Comparison of ENCODE assay signal across 12 cellular contexts in genomic region chr9:33107762-33108161, GRCh38. TPM values are rescaled to one million over a fixed set of nuclear protein-coding genes. Genes with fewer than 3 reads are reported as not detected.
DNase-seq lines count a peak whose midpoint lies in the region; ATAC-seq and TF ChIP-seq lines count a peak whose summit lies in the region.
"Had no signal": no experiment of that assay in that cellular context is flagged by ENCODE, and none has a peak within 500 bp of the region (broad histone marks: within the 10 kb centered on the region; RNA-seq: fewer than 3 reads in every experiment).

No MANE protein-coding gene starts in this region.

- H3K27ac ChIP-seq in IMR-90 (ENCODE audit: insufficient read depth, low read length), result peak overlapping the region; percentile 86
- H3K27ac ChIP-seq in breast epithelium, result peak overlapping the region; percentile 88
- H3K27ac ChIP-seq in lung (ENCODE audit: low read depth in 1 of 2, low read length in 1 of 2), result peak overlapping the region; percentile 65 to 72
- peak overlapping the region; percentile 72 for H3K27ac ChIP-seq in subcutaneous abdominal adipose tissue (ENCODE audit: low read depth, low read length)
- no peak overlapping the region for H3K27ac ChIP-seq in WERI-Rb-1

- H2AFZ ChIP-seq in IMR-90 (replicated peaks; ENCODE audit: low read length, poor library complexity), result no peak overlapping the region

- no TSS peak for BruUV-seq in IMR-90 (replicated peaks; lab: Mats Ljungman, UMichigan)

- DNase-seq in IMR-90 (no peak), breast epithelium (ENCODE audit: low spot score in 2 of 2) (peak in 1 of 2 donors; percentile 13), lung (ENCODE audit: low spot score) (no peak), NCI-H2196 treated with DMSO at 0.1 percent for 48 hours (lab: John Stamatoyannopoulos, UW; ENCODE audit: unreplicated experiment) (no peak), WERI-Rb-1 (no peak), NCI-H2029 treated with DMSO at 0.1 percent for 48 hours (lab: John Stamatoyannopoulos, UW) (no peak)
- DNase-seq: CD8-positive, alpha-beta memory T cell; NCI-H524 had no signal

- no peak for TF ChIP-seq RAD21 in IMR-90 (IDR thresholded peaks at IDR 0.05; ENCODE audit: low read length)

- dilution Hi-C loops in IMR-90 (cut with HindIII; ENCODE audit: low sequenced_read_pairs, unreplicated experiment), result no loop called here

- intact Hi-C loops in IMR-90 (cut with micrococcal nuclease) (loop anchor here (2.0 kb wide), 1 partner anchor 25 kb away; no protein-coding TSS in a partner anchor), breast epithelium (cut with DNase I; ENCODE audit: low total_unique reads) (no loop called here)

- no peak for ATAC-seq in IMR-90 (ENCODE audit: low read depth)
- no peak for ATAC-seq in lung (ENCODE audit: insufficient read depth, low FRiP score)
- no peak for ATAC-seq in GM19455 (IDR thresholded peaks at IDR 0.05; ENCODE audit: unreplicated experiment)
- ATAC-seq: activated CD4-positive, CD25-positive, alpha-beta regulatory T cell treated with anti-CD3 and anti-CD28 coated beads, Interleukin-2, amount 50 U/mL, for 24 hours; activated T-helper 17 cell treated with anti-CD3 and anti-CD28 coated beads, Interleukin-2, amount 50 U/mL, for 72 hours had no signal

- H3K4me1 ChIP-seq in IMR-90 (ENCODE audit: control insufficient read depth, insufficient read depth, low read length) (peaks cover 15% of the 10 kb centered on the region), breast epithelium (peaks cover 0 to 17% of the 10 kb centered on the region in 2 donors), lung (ENCODE audit: control insufficient read depth in 2 of 2, insufficient read depth in 2 of 2, low read length in 2 of 2) (peaks cover 0 to 10% of the 10 kb centered on the region in 2 donors), subcutaneous abdominal adipose tissue (ENCODE audit: control insufficient read depth in 5 of 5, insufficient read depth in 5 of 5, low read length in 5 of 5) (peaks cover 4 to 33% (median 28%) of the 10 kb centered on the region in 5 donors)

- peak overlapping the region; percentile 83 to 88; a peak in 2 of 4 replicates for H4K8ac ChIP-seq in IMR-90 (ENCODE audit: low read depth in 2 of 2, low read length in 2 of 2)

- H3K4me2 ChIP-seq in IMR-90 (ENCODE audit: low read depth, low read length), result no peak overlapping the region

- peaks cover 0 to 24% of the 10 kb centered on the region in 2 experiments; a peak in 2 of 4 replicates for H3K79me1 ChIP-seq in IMR-90 (ENCODE audit: low read depth in 1 of 2, low read length in 2 of 2)

- H2BK5ac ChIP-seq in IMR-90 (ENCODE audit: low read depth, low read length, poor library complexity, severe bottlenecking), result peak overlapping the region; percentile 73

- H3K56ac ChIP-seq in IMR-90 (ENCODE audit: extremely low read depth, insufficient read depth, low read length), result no peak overlapping the region

- TF ChIP-seq CTCF in IMR-90 (conservative IDR thresholded peaks at IDR 0.05; ENCODE audit: low read depth, low read length) (no peak), breast epithelium (IDR thresholded peaks at IDR 0.05) (no peak), lung (IDR thresholded peaks at IDR 0.05; ENCODE audit: control extremely low read depth, extremely low read depth) (no peak), WERI-Rb-1 (IDR thresholded peaks at IDR 0.05; ENCODE audit: low read depth, low read length) (no peak)

- H3K23ac ChIP-seq in IMR-90 (ENCODE audit: low read depth, low read length), result peak overlapping the region; percentile 75; the same call in 1 of the 2 replicates

- no peaks in the 10 kb centered on the region; the same call in 1 of the 2 replicates for H4K20me1 ChIP-seq in IMR-90 (ENCODE audit: insufficient read depth, low read length)

- peak overlapping the region; percentile 17 for H3K14ac ChIP-seq in IMR-90 (replicated peaks; ENCODE audit: low read depth, low read length)

- WGBS in IMR-90 (ENCODE audit: extremely low coverage in 2 of 2, insufficient read length in 1 of 2), 2 experiments, result 60% methylated on average over 1 of the region's 5 CpGs; no CpG with 5 or more reads in 1 of the 2 experiments
- 62% methylated on average over 5 of the region's 5 CpGs for WGBS in lung, 2 donors

- H3K9ac ChIP-seq in IMR-90 (ENCODE audit: low read depth, low read length) (no peak overlapping the region), subcutaneous abdominal adipose tissue (ENCODE audit: low read length in 5 of 5) (peak overlapping the region in 3 of 5 donors; percentile 15 to 49 (median 47))

- TF ChIP-seq POLR2A in IMR-90 (IDR thresholded peaks at IDR 0.05; ENCODE audit: low read depth, low read length) (no peak), breast epithelium (IDR thresholded peaks at IDR 0.05) (no peak)

- H3K27me3 ChIP-seq in IMR-90 (ENCODE audit: control insufficient read depth, insufficient read depth, low read length), result no peaks in the 10 kb centered on the region
- H3K27me3 ChIP-seq in breast epithelium, result no peaks in the 10 kb centered on the region
- H3K27me3 ChIP-seq in lung (ENCODE audit: control insufficient read depth, insufficient read depth), result no peaks in the 10 kb centered on the region
- H3K27me3 ChIP-seq in subcutaneous abdominal adipose tissue (ENCODE audit: control insufficient read depth in 5 of 5, insufficient read depth in 4 of 5, low read length in 5 of 5), result peaks cover 0 to under 1% (median 0%) of the 10 kb centered on the region in 5 donors
- H3K27me3 ChIP-seq in WERI-Rb-1 (ENCODE audit: insufficient read depth, low read depth, severe bottlenecking), result no peaks in the 10 kb centered on the region

- H2AK9ac ChIP-seq in IMR-90 (replicated peaks; ENCODE audit: low read depth, low read length, poor library complexity), result peak overlapping the region; percentile 22

- in situ Hi-C loops in IMR-90 (cut with MboI; ENCODE audit: low sequenced_read_pairs), result no loop called here

- CTCF ChIA-PET in IMR-90 (lab: Yijun Ruan, JAX), result no interaction called here

- H3K4me3 ChIP-seq in IMR-90 (ENCODE audit: insufficient read depth, low read depth, low read length) (no peak overlapping the region), breast epithelium (peak overlapping the region in 1 of 3 donors; percentile 29), lung (no peak overlapping the region), subcutaneous abdominal adipose tissue (ENCODE audit: low read depth in 1 of 5, low read length in 5 of 5) (peak overlapping the region in 2 of 5 donors; percentile 0 to 9), WERI-Rb-1 (ENCODE audit: low read depth, low read length) (no peak overlapping the region)

- peaks cover 9% of the 10 kb centered on the region; the same call in 1 of the 2 replicates for H3K36me3 ChIP-seq in IMR-90 (ENCODE audit: control insufficient read depth, insufficient read depth, low read length)
- no peaks in the 10 kb centered on the region for H3K36me3 ChIP-seq in breast epithelium
- peaks cover 1 to 14% of the 10 kb centered on the region in 2 donors for H3K36me3 ChIP-seq in lung (ENCODE audit: control insufficient read depth in 2 of 2, insufficient read depth in 2 of 2, low read length in 2 of 2)
- H3K36me3 ChIP-seq in subcutaneous abdominal adipose tissue (ENCODE audit: control insufficient read depth in 5 of 5, insufficient read depth in 5 of 5, low read length in 5 of 5), result peaks cover 0 to 37% (median 21%) of the 10 kb centered on the region in 5 donors
- H3K36me3 ChIP-seq in WERI-Rb-1, result no peaks in the 10 kb centered on the region

- POLR2A ChIA-PET in IMR-90 (lab: Charles Lee; ENCODE audit: unreplicated experiment), result no interaction called here

- H2BK15ac ChIP-seq in IMR-90 (ENCODE audit: low read depth, low read length), result peak overlapping the region; percentile 82; the same call in 2 of the 3 replicates

- H2AK5ac ChIP-seq in IMR-90 (ENCODE audit: low read depth, low read length), result peak overlapping the region; percentile 85

- peak overlapping the region; percentile 28 for H2BK120ac ChIP-seq in IMR-90 (ENCODE audit: low read depth, low read length)

- H3K18ac ChIP-seq in IMR-90 (ENCODE audit: low read depth, low read length), result peak overlapping the region; percentile 82

- peak overlapping the region; percentile 80 for H4K91ac ChIP-seq in IMR-90 (ENCODE audit: insufficient read depth, low read depth, low read length)

- H3K9me1 ChIP-seq in IMR-90 (ENCODE audit: insufficient read depth, low read length), result peaks cover 18% of the 10 kb centered on the region

- peak overlapping the region; percentile 91 for H4K5ac ChIP-seq in IMR-90 (ENCODE audit: low read depth, low read length)

- H3K4ac ChIP-seq in IMR-90 (ENCODE audit: low read depth, low read length), result peak overlapping the region; percentile 62

- H3K9me3 ChIP-seq in IMR-90 (ENCODE audit: control insufficient read depth, insufficient read depth, low read length) (no peaks in the 10 kb centered on the region), breast epithelium (no peaks in the 10 kb centered on the region), lung (ENCODE audit: control insufficient read depth in 2 of 2, insufficient read depth in 1 of 2, low read length in 1 of 2) (no peaks in the 10 kb centered on the region), subcutaneous abdominal adipose tissue (ENCODE audit: control insufficient read depth in 5 of 5, low read length in 5 of 5) (peaks cover 0 to under 1% (median 0%) of the 10 kb centered on the region in 5 donors), WERI-Rb-1 (ENCODE audit: severe bottlenecking) (no peaks in the 10 kb centered on the region)

- peak overlapping the region; percentile 57 for H2BK20ac ChIP-seq in IMR-90 (ENCODE audit: low read depth, low read length)

TF ChIP-seq in IMR-90, 13 proteins besides CTCF, POLR2A, EP300 and RAD21 (continues in another document):
- TF ChIP-seq RCOR1 (IDR thresholded peaks at IDR 0.05; ENCODE audit: insufficient replicate concordance, low read length) (no peak), CHD1 (IDR thresholded peaks at IDR 0.05; ENCODE audit: low read depth, low read length) (no peak), FOS (IDR thresholded peaks at IDR 0.05; ENCODE audit: low read depth, low read length) (no peak)

RNA-seq across cellular contexts. Expression of gene SMU1, which starts 31.3 kb away (rescaled TPM):
- total RNA-seq in IMR-90 (2012; rRNA removed) (36.0 and 37.8 TPM in 2 replicates), breast epithelium (10 to 100 TPM; 19.8 to 22.1 (median 21.0) TPM), lung (10 to 100 TPM; 17.2 to 27.4 TPM)
- polyA plus RNA-seq in IMR-90 (2012; rRNA removed) (8.6 and 11.1 TPM in 2 replicates), lung (10 to 100 TPM in 1 of 2 donors, 1 to 10 TPM in 1; 7.3 to 12.5 TPM)
- 3.0 and 4.1 TPM in 2 replicates for polyA plus RNA-seq in IMR-90 (2012; cell fraction: cytosol; rRNA removed)
- polyA plus RNA-seq in IMR-90 (2012; cell fraction: nucleus; rRNA removed; ENCODE audit: low replicate concordance), result 1.4 and 6.1 TPM in 2 replicates

RNA-seq across cellular contexts. Expression of gene B4GALT1, which starts 59.4 kb away (rescaled TPM):
- total RNA-seq in IMR-90 (2012; rRNA removed) (8.8 and 11.9 TPM in 2 replicates), breast epithelium (10 to 100 TPM; 60.8 to 81.8 (median 66.2) TPM), lung (100 to 1,000 TPM in 1 of 2 donors, 10 to 100 TPM in 1; 58.8 to 114 TPM)
- polyA plus RNA-seq in IMR-90 (2012; rRNA removed) (37.6 and 37.8 TPM in 2 replicates), lung (100 to 1,000 TPM in 1 of 2 donors, 10 to 100 TPM in 1; 27.2 to 130 TPM)
- polyA plus RNA-seq in IMR-90 (2012; cell fraction: cytosol; rRNA removed), result 28.7 and 34.0 TPM in 2 replicates
- polyA plus RNA-seq in IMR-90 (2012; cell fraction: nucleus; rRNA removed; ENCODE audit: low replicate concordance), result 15.4 and 23.3 TPM in 2 replicates
